ENCODE assay signal across 3 cellular contexts in genomic region chr22:29872989-29873388, GRCh38.
TF ChIP-seq lines count a peak whose summit lies in the region.

No MANE protein-coding gene starts in this region.

TF ChIP-seq in GM23338, 12 proteins besides CTCF, POLR2A, EP300 and RAD21 (continues in another document):
- TF ChIP-seq, protein P1, sequence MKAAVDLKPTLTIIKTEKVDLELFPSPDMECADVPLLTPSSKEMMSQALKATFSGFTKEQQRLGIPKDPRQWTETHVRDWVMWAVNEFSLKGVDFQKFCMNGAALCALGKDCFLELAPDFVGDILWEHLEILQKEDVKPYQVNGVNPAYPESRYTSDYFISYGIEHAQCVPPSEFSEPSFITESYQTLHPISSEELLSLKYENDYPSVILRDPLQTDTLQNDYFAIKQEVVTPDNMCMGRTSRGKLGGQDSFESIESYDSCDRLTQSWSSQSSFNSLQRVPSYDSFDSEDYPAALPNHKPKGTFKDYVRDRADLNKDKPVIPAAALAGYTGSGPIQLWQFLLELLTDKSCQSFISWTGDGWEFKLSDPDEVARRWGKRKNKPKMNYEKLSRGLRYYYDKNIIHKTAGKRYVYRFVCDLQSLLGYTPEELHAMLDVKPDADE (IDR thresholded peaks at IDR 0.05), result no peak
- TF ChIP-seq JUNB (IDR thresholded peaks at IDR 0.05; ENCODE audit: unreplicated experiment), result no peak
- TF ChIP-seq ZNF331 (CRISPR knock-in tag; IDR thresholded peaks at IDR 0.05; ENCODE audit: low read depth), result no peak
- TF ChIP-seq REST (IDR thresholded peaks at IDR 0.05; ENCODE audit: unreplicated experiment), result no peak
- no peak for TF ChIP-seq EZH2 (IDR thresholded peaks at IDR 0.05; ENCODE audit: low read depth, unreplicated experiment)
- no peak for TF ChIP-seq CREB1 (CRISPR knock-in tag; IDR thresholded peaks at IDR 0.05; ENCODE audit: low read depth)
- no peak for TF ChIP-seq POLR2AphosphoS5 (IDR thresholded peaks at IDR 0.05; ENCODE audit: low read depth)
- TF ChIP-seq STAT1 (IDR thresholded peaks at IDR 0.05; ENCODE audit: unreplicated experiment), result no peak
- TF ChIP-seq ZNF114 (CRISPR knock-in tag; IDR thresholded peaks at IDR 0.05), result no peak
- TF ChIP-seq NANOG (IDR thresholded peaks at IDR 0.05; ENCODE audit: borderline replicate concordance), result no peak

TF ChIP-seq in H1, 55 proteins besides CTCF, POLR2A, EP300 and RAD21:
- TF ChIP-seq, protein P2, sequence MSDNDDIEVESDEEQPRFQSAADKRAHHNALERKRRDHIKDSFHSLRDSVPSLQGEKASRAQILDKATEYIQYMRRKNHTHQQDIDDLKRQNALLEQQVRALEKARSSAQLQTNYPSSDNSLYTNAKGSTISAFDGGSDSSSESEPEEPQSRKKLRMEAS (IDR thresholded peaks at IDR 0.05), result no peak
- no peak for TF ChIP-seq CREB1 (IDR thresholded peaks at IDR 0.05)
- no peak for TF ChIP-seq SP1 (IDR thresholded peaks at IDR 0.05; ENCODE audit: low read depth, low read length)
- no peak for TF ChIP-seq EZH2 (IDR thresholded peaks at IDR 0.05; ENCODE audit: low read depth, low read length, severe bottlenecking)
- TF ChIP-seq KDM1A (IDR thresholded peaks at IDR 0.05; ENCODE audit: borderline replicate concordance, low read length), result no peak
- TF ChIP-seq CTBP2 (IDR thresholded peaks at IDR 0.05; ENCODE audit: borderline replicate concordance, insufficient read depth, insufficient read length, low read length), result no peak
- no peak for TF ChIP-seq RNF2 (IDR thresholded peaks at IDR 0.05; ENCODE audit: borderline replicate concordance, low read depth, low read length, missing control alignments, poor library complexity, severe bottlenecking)
- TF ChIP-seq SP4 (IDR thresholded peaks at IDR 0.05; ENCODE audit: low read length), result no peak
- TF ChIP-seq JUND (IDR thresholded peaks at IDR 0.05; ENCODE audit: low read length), result no peak
- TF ChIP-seq SIRT6 (IDR thresholded peaks at IDR 0.05; ENCODE audit: low read length), result no peak
- TF ChIP-seq BACH1 (IDR thresholded peaks at IDR 0.05; ENCODE audit: low read length), result no peak
- TF ChIP-seq TEAD4 (IDR thresholded peaks at IDR 0.05; ENCODE audit: low read depth, low read length), result no peak
- no peak for TF ChIP-seq KDM5A (IDR thresholded peaks at IDR 0.05; ENCODE audit: low read length)
- TF ChIP-seq HDAC6 (IDR thresholded peaks at IDR 0.05; ENCODE audit: low read depth, low read length), result no peak
- TF ChIP-seq YY1 (IDR thresholded peaks at IDR 0.05; ENCODE audit: low read depth, low read length), result no peak
- no peak for TF ChIP-seq SP2 (IDR thresholded peaks at IDR 0.05; ENCODE audit: low read length)
- TF ChIP-seq SIX5 (IDR thresholded peaks at IDR 0.05; ENCODE audit: low read depth, low read length), result no peak

TF ChIP-seq in HEK293T, 16 proteins besides CTCF, POLR2A, EP300 and RAD21:
- no peak for TF ChIP-seq SP1 (IDR thresholded peaks at IDR 0.05)
- no peak for TF ChIP-seq CTBP1 (IDR thresholded peaks at IDR 0.05; ENCODE audit: borderline replicate concordance)
- no peak for TF ChIP-seq NFRKB (IDR thresholded peaks at IDR 0.05)
- TF ChIP-seq, protein P3, sequence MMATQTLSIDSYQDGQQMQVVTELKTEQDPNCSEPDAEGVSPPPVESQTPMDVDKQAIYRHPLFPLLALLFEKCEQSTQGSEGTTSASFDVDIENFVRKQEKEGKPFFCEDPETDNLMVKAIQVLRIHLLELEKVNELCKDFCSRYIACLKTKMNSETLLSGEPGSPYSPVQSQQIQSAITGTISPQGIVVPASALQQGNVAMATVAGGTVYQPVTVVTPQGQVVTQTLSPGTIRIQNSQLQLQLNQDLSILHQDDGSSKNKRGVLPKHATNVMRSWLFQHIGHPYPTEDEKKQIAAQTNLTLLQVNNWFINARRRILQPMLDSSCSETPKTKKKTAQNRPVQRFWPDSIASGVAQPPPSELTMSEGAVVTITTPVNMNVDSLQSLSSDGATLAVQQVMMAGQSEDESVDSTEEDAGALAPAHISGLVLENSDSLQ (IDR thresholded peaks at IDR 0.05), result no peak
- TF ChIP-seq FOXK2 (IDR thresholded peaks at IDR 0.05), result no peak
